Comparison of ENCODE assay signal across 30 cellular contexts in genomic region chr12:70736775-70737174, GRCh38.
"Had no signal": no experiment of that assay in that cellular context is flagged by ENCODE, and none has a peak within 500 bp of the region (broad histone marks: within the 10 kb centered on the region; RNA-seq: fewer than 3 reads in every experiment).

No MANE protein-coding gene starts in this region.

- H3K27ac ChIP-seq: ascending aorta, body of pancreas, SJSA1 had no signal

- H3K36me3 ChIP-seq: ascending aorta, SJSA1 had no signal

- H3K27me3 ChIP-seq: ascending aorta, body of pancreas, SJSA1 had no signal

- DNase-seq: activated B cell treated with CpG ODN at 0.5 μM for 24 hours; activated CD4-positive, alpha-beta T cell treated with anti-CD3 and anti-CD28 coated beads for 1 hour; activated CD4-positive, alpha-beta T cell treated with anti-CD3 and anti-CD28 coated beads, Interleukin-2, amount 10 ng/mL, durations not matched to agents 24 days and 14 days; activated CD4-positive, alpha-beta T cell treated with anti-CD3 and anti-CD28 coated beads, Interleukin-2, amount 50 U/mL, for 48 hours; activated CD8-positive, alpha-beta memory T cell treated with anti-CD3 and anti-CD28 coated beads, Interleukin-2, amount 10 ng/mL, durations not matched to agents 7 days and 5 days; activated effector memory CD4-positive, alpha-beta T cell treated with anti-CD3 and anti-CD28 coated beads, Interleukin-2, amount 50 U/mL, for 16 hours; activated naive CD4-positive, alpha-beta T cell treated with Interleukin-2 at 50 U/mL for 16 hours; activated naive CD8-positive, alpha-beta T cell treated with anti-CD3 and anti-CD28 coated beads, Interleukin-2, amount 50 U/mL, for 24 hours; activated T-cell treated with anti-CD3 and anti-CD28 coated beads, Interleukin-2, amount 50 U/mL, for 24 hours; amniotic stem cell; body of pancreas; Karpas-422; NCI-H1048; NCI-H146; NCI-H187 treated with DMSO at 0.1 percent for 48 hours; NCI-H2081 treated with DMSO at 0.1 percent for 48 hours; NCI-H2227 treated with DMSO at 0.1 percent for 48 hours; NCI-H446 treated with DMSO at 0.1 percent for 48 hours; NCI-H524 treated with DMSO at 0.1 percent for 48 hours; NK-92 treated with Interleukin-12 subunit alpha and Interleukin-12 subunit beta, amount 100 ng/mL, for 24 hours; OCI-M1; SHP77 had no signal

- H3K9me3 ChIP-seq: ascending aorta, body of pancreas, SJSA1 had no signal

- ATAC-seq: activated CD8-positive, alpha-beta memory T cell treated with anti-CD3 and anti-CD28 coated beads, Interleukin-2, amount 10 ng/mL, durations not matched to agents 7 days and 5 days; activated naive CD4-positive, alpha-beta T cell treated with anti-CD3 and anti-CD28 coated beads, Interleukin-2, amount 50 U/mL, for 72 hours; activated naive CD8-positive, alpha-beta T cell treated with anti-CD3 and anti-CD28 coated beads, Interleukin-2, amount 50 U/mL, for 24 hours; body of pancreas; K562; Panc1; SK-N-SH treated with all-trans-retinoic acid at 6 μM for 48 hours had no signal

- H3K4me1 Mint-ChIP-seq: activated B cell treated with CpG ODN at 0.5 μM for 24 hours; activated CD4-positive, alpha-beta T cell treated with anti-CD3 and anti-CD28 coated beads, Interleukin-2, amount 10 ng/mL, durations not matched to agents 24 days and 14 days; activated CD8-positive, alpha-beta memory T cell treated with anti-CD3 and anti-CD28 coated beads, Interleukin-2, amount 10 ng/mL, durations not matched to agents 7 days and 5 days; activated naive CD8-positive, alpha-beta T cell treated with anti-CD3 and anti-CD28 coated beads, Interleukin-2, amount 50 U/mL, for 24 hours; central memory CD8-positive, alpha-beta T cell had no signal

- H3K4me3 ChIP-seq: ascending aorta, body of pancreas, K562, SJSA1 had no signal

- H3K4me3 Mint-ChIP-seq: activated B cell treated with CpG ODN at 0.5 μM for 24 hours; activated CD4-positive, alpha-beta T cell treated with anti-CD3 and anti-CD28 coated beads, Interleukin-2, amount 10 ng/mL, durations not matched to agents 24 days and 14 days; activated CD8-positive, alpha-beta memory T cell treated with anti-CD3 and anti-CD28 coated beads, Interleukin-2, amount 10 ng/mL, durations not matched to agents 7 days and 5 days; activated naive CD8-positive, alpha-beta T cell treated with anti-CD3 and anti-CD28 coated beads, Interleukin-2, amount 50 U/mL, for 24 hours; activated T-cell treated with anti-CD3 and anti-CD28 coated beads, Interleukin-2, amount 50 U/mL, for 24 hours; central memory CD8-positive, alpha-beta T cell; T-helper 1 cell treated with Interleukin-12 subunit alpha and Interleukin-12 subunit beta and Interleukin-4 antibody, amounts not matched to agents 30 μg/mL and 1 μg/mL, for 36 hours had no signal

- H3K27ac Mint-ChIP-seq: activated B cell treated with CpG ODN at 0.5 μM for 24 hours; activated CD4-positive, alpha-beta T cell treated with anti-CD3 and anti-CD28 coated beads, Interleukin-2, amount 10 ng/mL, durations not matched to agents 24 days and 14 days; activated CD8-positive, alpha-beta memory T cell treated with anti-CD3 and anti-CD28 coated beads, Interleukin-2, amount 10 ng/mL, durations not matched to agents 7 days and 5 days; activated naive CD4-positive, alpha-beta T cell treated with anti-CD3 and anti-CD28 coated beads, Interleukin-2, amount 50 U/mL, for 72 hours; activated naive CD8-positive, alpha-beta T cell treated with anti-CD3 and anti-CD28 coated beads, Interleukin-2, amount 50 U/mL, for 24 hours; activated T-cell treated with anti-CD3 and anti-CD28 coated beads, Interleukin-2, amount 50 U/mL, for 24 hours; T-helper 1 cell treated with Interleukin-12 subunit alpha and Interleukin-12 subunit beta and Interleukin-4 antibody, amounts not matched to agents 30 μg/mL and 1 μg/mL, for 36 hours had no signal

- H3K9me3 Mint-ChIP-seq: activated B cell treated with CpG ODN at 0.5 μM for 24 hours; activated CD4-positive, alpha-beta T cell treated with anti-CD3 and anti-CD28 coated beads, Interleukin-2, amount 10 ng/mL, durations not matched to agents 24 days and 14 days; activated naive CD4-positive, alpha-beta T cell treated with anti-CD3 and anti-CD28 coated beads, Interleukin-2, amount 50 U/mL, for 72 hours; activated naive CD8-positive, alpha-beta T cell treated with anti-CD3 and anti-CD28 coated beads, Interleukin-2, amount 50 U/mL, for 24 hours; activated T-cell treated with anti-CD3 and anti-CD28 coated beads, Interleukin-2, amount 50 U/mL, for 24 hours; central memory CD8-positive, alpha-beta T cell; T-helper 1 cell treated with Interleukin-12 subunit alpha and Interleukin-12 subunit beta and Interleukin-4 antibody, amounts not matched to agents 30 μg/mL and 1 μg/mL, for 36 hours had no signal

- H3K4me1 ChIP-seq: ascending aorta, body of pancreas, SJSA1 had no signal

- H3K36me3 Mint-ChIP-seq: activated CD8-positive, alpha-beta memory T cell treated with anti-CD3 and anti-CD28 coated beads, Interleukin-2, amount 10 ng/mL, durations not matched to agents 7 days and 5 days; activated naive CD4-positive, alpha-beta T cell treated with anti-CD3 and anti-CD28 coated beads, Interleukin-2, amount 50 U/mL, for 72 hours had no signal
